21 cellular contexts compared by ENCODE assay signal in genomic region chr4:7399433-7400234, GRCh38. TPM values are rescaled to one million over a fixed set of nuclear protein-coding genes. Genes with fewer than 3 reads are reported as not detected.
DNase-seq lines count a peak whose midpoint lies in the region; ATAC-seq and TF ChIP-seq lines count a peak whose summit lies in the region.
"Had no signal": no experiment of that assay in that cellular context is flagged by ENCODE, and none has a peak within 500 bp of the region (broad histone marks: within the 10 kb centered on the region; RNA-seq: fewer than 3 reads in every experiment).

No MANE protein-coding gene starts in this region.

- CTCF ChIA-PET in activated CD8-positive, alpha-beta T cell treated with anti-CD3 and anti-CD28 coated beads for 36 hours (lab: Charles Lee) = no interaction called here

- no peak for TF ChIP-seq POLR2A in suprapubic skin (IDR thresholded peaks at IDR 0.05)

- 78% methylated on average over 14 of the region's 16 CpGs for WGBS in suprapubic skin

- TF ChIP-seq CTCF in chondrocyte (IDR thresholded peaks at IDR 0.05) = no peak
- no peak for TF ChIP-seq CTCF in suprapubic skin (IDR thresholded peaks at IDR 0.05)
- TF ChIP-seq CTCF in activated CD8-positive, alpha-beta T cell treated with anti-CD3 and anti-CD28 coated beads for 36 hours (IDR thresholded peaks at IDR 0.05) = no peak

- POLR2A ChIA-PET in activated CD8-positive, alpha-beta T cell treated with anti-CD3 and anti-CD28 coated beads for 36 hours (lab: Charles Lee) = no interaction called here

- no peak for TF ChIP-seq EP300 in suprapubic skin (IDR thresholded peaks at IDR 0.05)

- H3K4me3 ChIP-seq in suprapubic skin = no peak overlapping the region
- H3K4me3 ChIP-seq: PC-9, SJCRH30 had no signal

- no peaks in the 10 kb centered on the region for H3K9me3 ChIP-seq in suprapubic skin

- peaks cover 18% of the 10 kb centered on the region for H3K4me1 Mint-ChIP-seq in chondrocyte (ENCODE audit: low read depth)
- H3K4me1 Mint-ChIP-seq in natural killer cell treated with Interleukin-12 subunit alpha and Interleukin-12 subunit beta and Interleukin-15 and Interleukin-18, amount 100 ng/mL, for 72 hours (ENCODE audit: low read depth in 2 of 2) = peaks cover 0 to 13% of the 10 kb centered on the region in 2 donors
- H3K4me1 Mint-ChIP-seq in activated CD8-positive, alpha-beta T cell treated with anti-CD3 and anti-CD28 coated beads for 36 hours (ENCODE audit: low read depth) = no peaks in the 10 kb centered on the region
- H3K4me1 Mint-ChIP-seq: CD8-positive, alpha-beta memory T cell had no signal

- H3K27ac Mint-ChIP-seq in chondrocyte (ENCODE audit: unreplicated experiment) = no peak overlapping the region
- no peak overlapping the region for H3K27ac Mint-ChIP-seq in natural killer cell treated with Interleukin-12 subunit alpha and Interleukin-12 subunit beta and Interleukin-15 and Interleukin-18, amount 100 ng/mL, for 72 hours
- no peak overlapping the region for H3K27ac Mint-ChIP-seq in activated CD8-positive, alpha-beta T cell treated with anti-CD3 and anti-CD28 coated beads for 36 hours
- H3K27ac Mint-ChIP-seq: CD8-positive, alpha-beta memory T cell had no signal

- H3K27me3 Mint-ChIP-seq in chondrocyte (ENCODE audit: low read depth) = peaks cover 50% of the 10 kb centered on the region
- H3K27me3 Mint-ChIP-seq in natural killer cell treated with Interleukin-12 subunit alpha and Interleukin-12 subunit beta and Interleukin-15 and Interleukin-18, amount 100 ng/mL, for 72 hours = peaks cover 15 to 58% of the 10 kb centered on the region in 2 donors
- peaks cover 13% of the 10 kb centered on the region for H3K27me3 Mint-ChIP-seq in activated CD8-positive, alpha-beta T cell treated with anti-CD3 and anti-CD28 coated beads for 36 hours

- no peak overlapping the region for H3K27ac ChIP-seq in suprapubic skin
- H3K27ac ChIP-seq: PC-9, RWPE1, SJCRH30 had no signal

- peaks cover 11% of the 10 kb centered on the region for H3K9me3 Mint-ChIP-seq in chondrocyte (ENCODE audit: low read depth)
- peaks cover 6% of the 10 kb centered on the region for H3K9me3 Mint-ChIP-seq in natural killer cell treated with Interleukin-12 subunit alpha and Interleukin-12 subunit beta and Interleukin-15 and Interleukin-18, amount 100 ng/mL, for 72 hours
- H3K9me3 Mint-ChIP-seq in activated CD8-positive, alpha-beta T cell treated with anti-CD3 and anti-CD28 coated beads for 36 hours = no peaks in the 10 kb centered on the region

- H3K36me3 Mint-ChIP-seq in chondrocyte (ENCODE audit: low read depth) = peaks cover 7% of the 10 kb centered on the region
- peaks cover 2% of the 10 kb centered on the region for H3K36me3 Mint-ChIP-seq in natural killer cell treated with Interleukin-12 subunit alpha and Interleukin-12 subunit beta and Interleukin-15 and Interleukin-18, amount 100 ng/mL, for 72 hours
- H3K36me3 Mint-ChIP-seq in activated CD8-positive, alpha-beta T cell treated with anti-CD3 and anti-CD28 coated beads for 36 hours (ENCODE audit: low read depth) = no peaks in the 10 kb centered on the region
- H3K36me3 Mint-ChIP-seq: CD8-positive, alpha-beta memory T cell had no signal

- H3K27me3 ChIP-seq in suprapubic skin = peaks cover 16% of the 10 kb centered on the region
- H3K27me3 ChIP-seq: SJCRH30 had no signal

- no peaks in the 10 kb centered on the region for H3K36me3 ChIP-seq in suprapubic skin
- H3K36me3 ChIP-seq: SJCRH30 had no signal

- H3K4me1 ChIP-seq in suprapubic skin = no peaks in the 10 kb centered on the region

- ATAC-seq in Right ventricle myocardium inferior (no peak), HG03520 (IDR thresholded peaks at IDR 0.05; ENCODE audit: unreplicated experiment) (no peak), HG02798 (IDR thresholded peaks at IDR 0.05; ENCODE audit: poor library complexity, unreplicated experiment) (no peak)
- ATAC-seq in natural killer cell treated with Interleukin-12 subunit alpha and Interleukin-12 subunit beta and Interleukin-15 and Interleukin-18, amount 100 ng/mL, for 72 hours = no peak
- no peak for ATAC-seq in activated CD8-positive, alpha-beta T cell treated with anti-CD3 and anti-CD28 coated beads for 36 hours

- H3K4me3 Mint-ChIP-seq in chondrocyte (ENCODE audit: unreplicated experiment) = no peak overlapping the region
- H3K4me3 Mint-ChIP-seq in natural killer cell treated with Interleukin-12 subunit alpha and Interleukin-12 subunit beta and Interleukin-15 and Interleukin-18, amount 100 ng/mL, for 72 hours = no peak overlapping the region
- no peak overlapping the region for H3K4me3 Mint-ChIP-seq in activated CD8-positive, alpha-beta T cell treated with anti-CD3 and anti-CD28 coated beads for 36 hours
- H3K4me3 Mint-ChIP-seq: CD8-positive, alpha-beta memory T cell had no signal

- intact Hi-C loops in cardiac septum (cut with DNase I) = no loop called here
- intact Hi-C loops in Right ventricle myocardium inferior (cut with DNase I) = no loop called here
- intact Hi-C loops in activated CD8-positive, alpha-beta T cell treated with anti-CD3 and anti-CD28 coated beads for 36 hours (cut with micrococcal nuclease) = no loop called here

- DNase-seq in cardiac septum (ENCODE audit: low spot score) = peak; percentile 44
- DNase-seq in Right ventricle myocardium inferior (ENCODE audit: missing footprints) = no peak
- peak; percentile 38 for DNase-seq in chondrocyte (ENCODE audit: low spot score)
- peak; percentile 56 for DNase-seq in natural killer cell treated with Interleukin-12 subunit alpha and Interleukin-12 subunit beta and Interleukin-15 and Interleukin-18, amount 100 ng/mL, for 72 hours (ENCODE audit: low spot score)
- DNase-seq in suprapubic skin (ENCODE audit: low spot score in 2 of 2) = peak; percentile 37 to 67
- DNase-seq in activated CD8-positive, alpha-beta T cell treated with anti-CD3 and anti-CD28 coated beads for 36 hours = no peak
- DNase-seq: C1 segment of cervical spinal cord; CD8-positive, alpha-beta memory T cell; KBM-7; MV-4-11; NCI-H1417 treated with DMSO at 0.1 percent for 48 hours; NCI-H1930; NCI-H345; NCI-H524 treated with DMSO at 0.1 percent for 48 hours; PC-9; SJCRH30 had no signal

RNA-seq across cellular contexts. Expression of gene PSAPL1, which starts 35.1 kb away (rescaled TPM):
- total RNA-seq in cardiac septum (not detected), Right ventricle myocardium inferior (not detected), chondrocyte (not detected in 3 replicates), suprapubic skin (100 to 1,000 TPM in 3 of 4 donors, 10 to 100 TPM in 1; 16.4 to 268 (median 137) TPM)
- total RNA-seq in natural killer cell treated with Interleukin-12 subunit alpha and Interleukin-12 subunit beta and Interleukin-15 and Interleukin-18, amount 100 ng/mL, for 72 hours = not detected
- not detected for total RNA-seq in activated CD8-positive, alpha-beta T cell treated with anti-CD3 and anti-CD28 coated beads for 36 hours
- total RNA-seq: A673; CD8-positive, alpha-beta memory T cell; H1; SJCRH30 had no signal

Comparison
In these comparisons a context has a peak if more than half of its experiments do, and no peak if none do; other contexts are left out.
1. DNase-seq: peak in cardiac septum (single experiment), chondrocyte (single experiment), natural killer cell treated with Interleukin-12 subunit alpha and Interleukin-12 subunit beta and Interleukin-15 and Interleukin-18, amount 100 ng/mL, for 72 hours (single experiment) and suprapubic skin (2 of 2); none in Right ventricle myocardium inferior (single experiment) and activated CD8-positive, alpha-beta T cell treated with anti-CD3 and anti-CD28 coated beads for 36 hours (single experiment).
2. RNA of gene PSAPL1, which starts 35.1 kb away (total RNA-seq): 16.4 to 268 TPM in suprapubic skin; not detected in cardiac septum (single experiment), not detected in Right ventricle myocardium inferior (single experiment), not detected in chondrocyte, not detected in natural killer cell treated with Interleukin-12 subunit alpha and Interleukin-12 subunit beta and Interleukin-15 and Interleukin-18, amount 100 ng/mL, for 72 hours and not detected in activated CD8-positive, alpha-beta T cell treated with anti-CD3 and anti-CD28 coated beads for 36 hours; every median in the first group is over 10 times any median in the second.